Comparison of ENCODE assay signal across 8 cellular contexts in the genomic region with DNA sequence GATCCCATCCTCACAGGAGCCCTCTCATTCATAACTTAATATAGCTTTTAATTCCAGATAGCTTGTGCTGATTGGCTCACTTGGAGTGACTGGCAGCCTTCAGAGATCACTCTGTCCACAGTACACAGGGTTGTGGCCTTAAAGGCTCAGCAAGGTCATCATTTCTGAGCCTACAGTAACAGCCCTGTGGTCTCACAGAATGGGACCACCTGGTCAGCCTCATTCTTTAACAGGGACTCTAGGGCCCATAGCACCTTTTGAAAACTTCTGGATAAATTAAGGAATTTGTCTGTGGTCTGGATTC. TPM values are rescaled to one million over a fixed set of nuclear protein-coding genes. Genes with fewer than 3 reads are reported as not detected.
DNase-seq lines count a peak whose midpoint lies in the region; ATAC-seq lines count a peak whose summit lies in the region.

No MANE protein-coding gene starts in this region.

- H3K4me3 ChIP-seq in adipocyte (ENCODE audit: low read length) = peak overlapping the region; percentile 35

- peaks cover 85% of the 10 kb centered on the region for H3K4me1 Mint-ChIP-seq in activated T-cell treated with anti-CD3 and anti-CD28 coated beads, Interleukin-2, amount 50 U/mL, for 24 hours (ENCODE audit: low read depth)

- H3K9me3 ChIP-seq in adipocyte (ENCODE audit: control insufficient read depth, low read length) = peaks cover 24% of the 10 kb centered on the region

- H3K4me3 Mint-ChIP-seq in activated T-cell treated with anti-CD3 and anti-CD28 coated beads, Interleukin-2, amount 50 U/mL, for 24 hours = no peak overlapping the region

- H3K27me3 Mint-ChIP-seq in activated T-cell treated with anti-CD3 and anti-CD28 coated beads, Interleukin-2, amount 50 U/mL, for 24 hours = no peaks in the 10 kb centered on the region

- peaks cover 3% of the 10 kb centered on the region for H3K36me3 Mint-ChIP-seq in activated T-cell treated with anti-CD3 and anti-CD28 coated beads, Interleukin-2, amount 50 U/mL, for 24 hours (ENCODE audit: low read depth)

- H3K27ac ChIP-seq in layer of hippocampus (ENCODE audit: low read depth, low read length) (peak overlapping the region; percentile 57), temporal lobe (ENCODE audit: low read depth, low read length) (peak overlapping the region; percentile 72)

- peaks cover 20% of the 10 kb centered on the region for H3K4me1 ChIP-seq in adipocyte (ENCODE audit: control insufficient read depth, insufficient read depth, low read length)

- no peak for ATAC-seq in GM18870 (IDR thresholded peaks at IDR 0.05; ENCODE audit: unreplicated experiment)

- H3K9ac ChIP-seq in adipocyte (ENCODE audit: low read length) = no peak overlapping the region

- H3K36me3 ChIP-seq in adipocyte (ENCODE audit: control insufficient read depth, insufficient read depth, low read length, severe bottlenecking) = no peaks in the 10 kb centered on the region

- no peaks in the 10 kb centered on the region for H3K9me3 Mint-ChIP-seq in activated T-cell treated with anti-CD3 and anti-CD28 coated beads, Interleukin-2, amount 50 U/mL, for 24 hours

- H3K27me3 ChIP-seq in adipocyte (replicated peaks; ENCODE audit: control insufficient read depth, insufficient read depth, low read length) (no peaks in the 10 kb centered on the region), layer of hippocampus (ENCODE audit: control insufficient read depth, insufficient read depth, low read length) (no peaks in the 10 kb centered on the region)

- H3K27ac Mint-ChIP-seq in activated T-cell treated with anti-CD3 and anti-CD28 coated beads, Interleukin-2, amount 50 U/mL, for 24 hours = peak overlapping the region; percentile 89

- DNase-seq in activated T-cell treated with anti-CD3 and anti-CD28 coated beads, Interleukin-2, amount 50 U/mL, for 24 hours = no peak
- no peak for DNase-seq in activated T-cell treated with anti-CD3 and anti-CD28 coated beads, Interleukin-2, amount 50 U/mL, for 1 hour
- peak; percentile 39 for DNase-seq in adipocyte (ENCODE audit: low read depth)
- DNase-seq in NCI-H2171 treated with DMSO at 0.1 percent for 48 hours (lab: John Stamatoyannopoulos, UW) = no peak
- DNase-seq in NCI-H2196 (lab: John Stamatoyannopoulos, UW; ENCODE audit: unreplicated experiment) = no peak

RNA-seq across cellular contexts. Expression of gene ZFP36L2, which starts 51.3 kb away (rescaled TPM):
- 9.6 TPM for total RNA-seq in temporal lobe
